17 cellular contexts compared by ENCODE assay signal in genomic region chr2:157267476-157267875, GRCh38. TPM values are rescaled to one million over a fixed set of nuclear protein-coding genes. Genes with fewer than 3 reads are reported as not detected.
DNase-seq lines count a peak whose midpoint lies in the region; ATAC-seq lines count a peak whose summit lies in the region.
"Had no signal": no experiment of that assay in that cellular context is flagged by ENCODE, and none has a peak within 500 bp of the region (broad histone marks: within the 10 kb centered on the region; RNA-seq: fewer than 3 reads in every experiment).

No MANE protein-coding gene starts in this region.

- ATAC-seq in stimulated activated effector memory CD8-positive, alpha-beta T cell treated with anti-CD3 and anti-CD28 coated beads, Interleukin-12 subunit alpha, Interleukin-12 subunit beta, amount 100 ng/mL, for 72 hours = peak; percentile 70
- ATAC-seq in natural killer cell treated with Interleukin-12 subunit alpha and Interleukin-12 subunit beta and Interleukin-15 and Interleukin-18, amount 100 ng/mL, for 72 hours = no peak

- CTCF ChIA-PET in activated naive CD4-positive, alpha-beta T cell treated with anti-CD3 and anti-CD28 coated beads for 36 hours (lab: Charles Lee) = no interaction called here
- CTCF ChIA-PET in activated CD4-positive, alpha-beta memory T cell treated with anti-CD3 and anti-CD28 coated beads, Interleukin-2, amount 10 ng/mL, durations not matched to agents 7 days and 5 days (lab: Charles Lee) = interaction anchor here (1.0 kb wide), 1 partner anchor 35 kb away, joined by 4 read pairs; no protein-coding TSS in a partner anchor

- H3K36me3 Mint-ChIP-seq in activated naive CD4-positive, alpha-beta T cell treated with anti-CD3 and anti-CD28 coated beads for 36 hours (ENCODE audit: low read depth) = no peaks in the 10 kb centered on the region
- H3K36me3 Mint-ChIP-seq in activated CD4-positive, alpha-beta memory T cell treated with anti-CD3 and anti-CD28 coated beads, Interleukin-2, amount 10 ng/mL, durations not matched to agents 7 days and 5 days (ENCODE audit: low read depth) = no peaks in the 10 kb centered on the region
- H3K36me3 Mint-ChIP-seq in stimulated activated effector memory CD8-positive, alpha-beta T cell treated with anti-CD3 and anti-CD28 coated beads, Interleukin-12 subunit alpha, Interleukin-12 subunit beta, amount 100 ng/mL, for 72 hours = no peaks in the 10 kb centered on the region
- H3K36me3 Mint-ChIP-seq in natural killer cell treated with Interleukin-12 subunit alpha and Interleukin-12 subunit beta and Interleukin-15 and Interleukin-18, amount 100 ng/mL, for 72 hours = no peaks in the 10 kb centered on the region
- H3K36me3 Mint-ChIP-seq: CD4-positive, CD25-positive, alpha-beta regulatory T cell; IgD-negative memory B cell had no signal

- peaks cover 19% of the 10 kb centered on the region for H3K4me1 Mint-ChIP-seq in activated naive CD4-positive, alpha-beta T cell treated with anti-CD3 and anti-CD28 coated beads for 36 hours (ENCODE audit: low read depth)
- peaks cover 40% of the 10 kb centered on the region for H3K4me1 Mint-ChIP-seq in activated CD4-positive, alpha-beta memory T cell treated with anti-CD3 and anti-CD28 coated beads, Interleukin-2, amount 10 ng/mL, durations not matched to agents 7 days and 5 days
- H3K4me1 Mint-ChIP-seq in stimulated activated effector memory CD8-positive, alpha-beta T cell treated with anti-CD3 and anti-CD28 coated beads, Interleukin-12 subunit alpha, Interleukin-12 subunit beta, amount 100 ng/mL, for 72 hours = peaks cover 8% of the 10 kb centered on the region
- H3K4me1 Mint-ChIP-seq in natural killer cell treated with Interleukin-12 subunit alpha and Interleukin-12 subunit beta and Interleukin-15 and Interleukin-18, amount 100 ng/mL, for 72 hours (ENCODE audit: low read depth in 2 of 2) = peaks cover 0 to 7% of the 10 kb centered on the region in 2 donors

- H3K27ac Mint-ChIP-seq in activated naive CD4-positive, alpha-beta T cell treated with anti-CD3 and anti-CD28 coated beads for 36 hours = no peak overlapping the region
- no peak overlapping the region for H3K27ac Mint-ChIP-seq in activated CD4-positive, alpha-beta memory T cell treated with anti-CD3 and anti-CD28 coated beads, Interleukin-2, amount 10 ng/mL, durations not matched to agents 7 days and 5 days
- no peak overlapping the region for H3K27ac Mint-ChIP-seq in stimulated activated effector memory CD8-positive, alpha-beta T cell treated with anti-CD3 and anti-CD28 coated beads, Interleukin-12 subunit alpha, Interleukin-12 subunit beta, amount 100 ng/mL, for 72 hours
- no peak overlapping the region for H3K27ac Mint-ChIP-seq in natural killer cell treated with Interleukin-12 subunit alpha and Interleukin-12 subunit beta and Interleukin-15 and Interleukin-18, amount 100 ng/mL, for 72 hours
- H3K27ac Mint-ChIP-seq: B cell; CD4-positive, CD25-positive, alpha-beta regulatory T cell; IgD-negative memory B cell had no signal

- intact Hi-C loops in activated naive CD4-positive, alpha-beta T cell treated with anti-CD3 and anti-CD28 coated beads for 36 hours (cut with micrococcal nuclease) = no loop called here

- POLR2A ChIA-PET in activated CD4-positive, alpha-beta memory T cell treated with anti-CD3 and anti-CD28 coated beads, Interleukin-2, amount 10 ng/mL, durations not matched to agents 7 days and 5 days (lab: Charles Lee) = no interaction called here

- DNase-seq in DMS53 (lab: John Stamatoyannopoulos, UW) = peak; percentile 75
- DNase-seq in DMS53 treated with DMSO at 0.1 percent for 48 hours (lab: John Stamatoyannopoulos, UW; ENCODE audit: unreplicated experiment) = no peak
- peak; percentile 35 for DNase-seq in activated naive CD4-positive, alpha-beta T cell treated with anti-CD3 and anti-CD28 coated beads for 36 hours
- DNase-seq in activated naive CD4-positive, alpha-beta T cell treated with anti-CD3 and anti-CD28 coated beads, Interleukin-2, amount 50 U/mL, for 16 hours = no peak
- DNase-seq in activated CD4-positive, alpha-beta memory T cell treated with anti-CD3 and anti-CD28 coated beads, Interleukin-2, amount 10 ng/mL, durations not matched to agents 7 days and 5 days = peak; percentile 22
- DNase-seq in stimulated activated effector memory CD8-positive, alpha-beta T cell treated with anti-CD3 and anti-CD28 coated beads, Interleukin-12 subunit alpha, Interleukin-12 subunit beta, amount 100 ng/mL, for 72 hours (ENCODE audit: low spot score in 2 of 2) = no peak
- DNase-seq in cerebellar cortex (ENCODE audit: low spot score) = no peak
- DNase-seq in natural killer cell treated with Interleukin-12 subunit alpha and Interleukin-12 subunit beta and Interleukin-15 and Interleukin-18, amount 100 ng/mL, for 72 hours (ENCODE audit: low spot score) = no peak
- DNase-seq: Caco-2, DMS153, NCI-H1436, NCI-H2029, NCI-H748 treated with DMSO at 0.1 percent for 48 hours had no signal

- H3K4me3 Mint-ChIP-seq in activated naive CD4-positive, alpha-beta T cell treated with anti-CD3 and anti-CD28 coated beads for 36 hours = no peak overlapping the region
- H3K4me3 Mint-ChIP-seq in activated CD4-positive, alpha-beta memory T cell treated with anti-CD3 and anti-CD28 coated beads, Interleukin-2, amount 10 ng/mL, durations not matched to agents 7 days and 5 days = no peak overlapping the region
- H3K4me3 Mint-ChIP-seq in stimulated activated effector memory CD8-positive, alpha-beta T cell treated with anti-CD3 and anti-CD28 coated beads, Interleukin-12 subunit alpha, Interleukin-12 subunit beta, amount 100 ng/mL, for 72 hours = no peak overlapping the region
- no peak overlapping the region for H3K4me3 Mint-ChIP-seq in natural killer cell treated with Interleukin-12 subunit alpha and Interleukin-12 subunit beta and Interleukin-15 and Interleukin-18, amount 100 ng/mL, for 72 hours
- H3K4me3 Mint-ChIP-seq: B cell; CD4-positive, CD25-positive, alpha-beta regulatory T cell had no signal

- H3K9me3 Mint-ChIP-seq in activated naive CD4-positive, alpha-beta T cell treated with anti-CD3 and anti-CD28 coated beads for 36 hours = no peaks in the 10 kb centered on the region
- no peaks in the 10 kb centered on the region for H3K9me3 Mint-ChIP-seq in activated CD4-positive, alpha-beta memory T cell treated with anti-CD3 and anti-CD28 coated beads, Interleukin-2, amount 10 ng/mL, durations not matched to agents 7 days and 5 days
- no peaks in the 10 kb centered on the region for H3K9me3 Mint-ChIP-seq in stimulated activated effector memory CD8-positive, alpha-beta T cell treated with anti-CD3 and anti-CD28 coated beads, Interleukin-12 subunit alpha, Interleukin-12 subunit beta, amount 100 ng/mL, for 72 hours
- H3K9me3 Mint-ChIP-seq in natural killer cell treated with Interleukin-12 subunit alpha and Interleukin-12 subunit beta and Interleukin-15 and Interleukin-18, amount 100 ng/mL, for 72 hours = no peaks in the 10 kb centered on the region
- H3K9me3 Mint-ChIP-seq: IgD-negative memory B cell had no signal

- H3K27me3 Mint-ChIP-seq in activated naive CD4-positive, alpha-beta T cell treated with anti-CD3 and anti-CD28 coated beads for 36 hours (ENCODE audit: low read depth) = peaks cover 7% of the 10 kb centered on the region
- no peaks in the 10 kb centered on the region for H3K27me3 Mint-ChIP-seq in activated CD4-positive, alpha-beta memory T cell treated with anti-CD3 and anti-CD28 coated beads, Interleukin-2, amount 10 ng/mL, durations not matched to agents 7 days and 5 days
- peaks cover 8 to 19% of the 10 kb centered on the region in 2 donors for H3K27me3 Mint-ChIP-seq in natural killer cell treated with Interleukin-12 subunit alpha and Interleukin-12 subunit beta and Interleukin-15 and Interleukin-18, amount 100 ng/mL, for 72 hours

RNA-seq across cellular contexts. Expression of gene GALNT5, which starts 10.0 kb away (rescaled TPM):
- not detected for total RNA-seq in activated naive CD4-positive, alpha-beta T cell treated with anti-CD3 and anti-CD28 coated beads for 36 hours
- not detected for total RNA-seq in activated CD4-positive, alpha-beta memory T cell treated with anti-CD3 and anti-CD28 coated beads, Interleukin-2, amount 10 ng/mL, durations not matched to agents 7 days and 5 days
- total RNA-seq in natural killer cell treated with Interleukin-12 subunit alpha and Interleukin-12 subunit beta and Interleukin-15 and Interleukin-18, amount 100 ng/mL, for 72 hours = under 1 TPM; 0.10 to 0.14 TPM
- total RNA-seq: B cell; CD4-positive, CD25-positive, alpha-beta regulatory T cell had no signal

RNA-seq across cellular contexts. Expression of gene ERMN, which starts 58.1 kb away (rescaled TPM):
- 1 to 10 TPM; 1.0 to 1.6 TPM for total RNA-seq in activated naive CD4-positive, alpha-beta T cell treated with anti-CD3 and anti-CD28 coated beads for 36 hours
- 1 to 10 TPM; 3.1 to 3.5 TPM for total RNA-seq in activated CD4-positive, alpha-beta memory T cell treated with anti-CD3 and anti-CD28 coated beads, Interleukin-2, amount 10 ng/mL, durations not matched to agents 7 days and 5 days
- total RNA-seq in natural killer cell treated with Interleukin-12 subunit alpha and Interleukin-12 subunit beta and Interleukin-15 and Interleukin-18, amount 100 ng/mL, for 72 hours = 1 to 10 TPM; 7.4 to 8.8 TPM
- total RNA-seq: NCI-H460 had no signal

Comparison
In these comparisons a context has a peak if more than half of its experiments do, and no peak if none do; other contexts are left out.
1. DNase-seq: peak in DMS53 (single experiment), activated naive CD4-positive, alpha-beta T cell treated with anti-CD3 and anti-CD28 coated beads for 36 hours (single experiment) and activated CD4-positive, alpha-beta memory T cell treated with anti-CD3 and anti-CD28 coated beads, Interleukin-2, amount 10 ng/mL, durations not matched to agents 7 days and 5 days (single experiment); none in DMS53 treated with DMSO at 0.1 percent for 48 hours (single experiment), activated naive CD4-positive, alpha-beta T cell treated with anti-CD3 and anti-CD28 coated beads, Interleukin-2, amount 50 U/mL, for 16 hours (single experiment), stimulated activated effector memory CD8-positive, alpha-beta T cell treated with anti-CD3 and anti-CD28 coated beads, Interleukin-12 subunit alpha, Interleukin-12 subunit beta, amount 100 ng/mL, for 72 hours (0 of 2), cerebellar cortex (single experiment) and natural killer cell treated with Interleukin-12 subunit alpha and Interleukin-12 subunit beta and Interleukin-15 and Interleukin-18, amount 100 ng/mL, for 72 hours (single experiment).